ENCODE assay signal across 14 cellular contexts in genomic region chr9:114852050-114852594, GRCh38. TPM values are rescaled to one million over a fixed set of nuclear protein-coding genes. Genes with fewer than 3 reads are reported as not detected.
DNase-seq lines count a peak whose midpoint lies in the region; ATAC-seq and TF ChIP-seq lines count a peak whose summit lies in the region.
"Had no signal": no experiment of that assay in that cellular context is flagged by ENCODE, and none has a peak within 500 bp of the region (broad histone marks: within the 10 kb centered on the region; RNA-seq: fewer than 3 reads in every experiment).

No MANE protein-coding gene starts in this region.

- H3K27ac Mint-ChIP-seq in naive thymus-derived CD4-positive, alpha-beta T cell = no peak overlapping the region
- no peak overlapping the region for H3K27ac Mint-ChIP-seq in mesothelial cell of epicardium
- H3K27ac Mint-ChIP-seq: natural killer cell had no signal

- no peaks in the 10 kb centered on the region for H3K4me1 ChIP-seq in naive thymus-derived CD4-positive, alpha-beta T cell (ENCODE audit: control insufficient read depth in 2 of 2, insufficient read depth in 2 of 2, low read length in 2 of 2)
- H3K4me1 ChIP-seq in SJCRH30 = no peaks in the 10 kb centered on the region

- H3K36me3 Mint-ChIP-seq in naive thymus-derived CD4-positive, alpha-beta T cell = peaks cover 0 to 12% (median 0%) of the 10 kb centered on the region in 5 donors
- no peaks in the 10 kb centered on the region for H3K36me3 Mint-ChIP-seq in mesothelial cell of epicardium
- H3K36me3 Mint-ChIP-seq: activated naive CD8-positive, alpha-beta T cell; natural killer cell had no signal

- no peaks in the 10 kb centered on the region for H3K27me3 ChIP-seq in naive thymus-derived CD4-positive, alpha-beta T cell (ENCODE audit: control insufficient read depth in 2 of 2, insufficient read depth in 2 of 2, low read length in 2 of 2)
- no peaks in the 10 kb centered on the region for H3K27me3 ChIP-seq in SJCRH30

- peaks cover 0 to 10% (median 0%) of the 10 kb centered on the region in 11 donors for H3K9me3 Mint-ChIP-seq in naive thymus-derived CD4-positive, alpha-beta T cell
- H3K9me3 Mint-ChIP-seq in mesothelial cell of epicardium = no peaks in the 10 kb centered on the region
- H3K9me3 Mint-ChIP-seq: natural killer cell; stimulated activated naive CD8-positive, alpha-beta T cell treated with anti-CD3 and anti-CD28 coated beads, Interleukin-15, Interleukin-2, amounts not matched to agents 100 ng/mL and 50 ng/mL, for 24 hours had no signal

- H3K36me3 ChIP-seq in naive thymus-derived CD4-positive, alpha-beta T cell (ENCODE audit: control insufficient read depth in 2 of 3, insufficient read depth in 3 of 3, low read length in 3 of 3) = no peaks in the 10 kb centered on the region
- no peaks in the 10 kb centered on the region for H3K36me3 ChIP-seq in SJCRH30

- CTCF ChIA-PET in naive thymus-derived CD4-positive, alpha-beta T cell (lab: Charles Lee) = no interaction called here

- DNase-seq in AML-193 (lab: John Stamatoyannopoulos, UW) (peak; percentile 81 to 86), NCI-H226 (peak; percentile 60), mesothelial cell of epicardium (ENCODE audit: low spot score in 2 of 2, unreplicated experiment in 2 of 2) (no peak), activated gamma-delta T cell (lab: John Stamatoyannopoulos, UW) (no peak), SJCRH30 (no peak)
- no peak for DNase-seq in naive thymus-derived CD4-positive, alpha-beta T cell
- DNase-seq: activated CD4-positive, alpha-beta T cell treated with anti-CD3 and anti-CD28 coated beads, Interleukin-2, amount 50 U/mL, for 48 hours; COR-L47; effector CD8-positive, alpha-beta T cell; natural killer cell had no signal

- no peaks in the 10 kb centered on the region for H3K9me3 ChIP-seq in naive thymus-derived CD4-positive, alpha-beta T cell (ENCODE audit: control insufficient read depth in 2 of 3, low read length in 3 of 3)
- no peaks in the 10 kb centered on the region for H3K9me3 ChIP-seq in SJCRH30 (replicated peaks)

- intact Hi-C loops in naive thymus-derived CD4-positive, alpha-beta T cell (cut with micrococcal nuclease) = no loop called here

- no peak overlapping the region for H3K4me3 Mint-ChIP-seq in naive thymus-derived CD4-positive, alpha-beta T cell
- H3K4me3 Mint-ChIP-seq in mesothelial cell of epicardium = no peak overlapping the region
- H3K4me3 Mint-ChIP-seq: activated naive CD8-positive, alpha-beta T cell; natural killer cell; stimulated activated naive CD8-positive, alpha-beta T cell treated with anti-CD3 and anti-CD28 coated beads, Interleukin-15, Interleukin-2, amounts not matched to agents 100 ng/mL and 50 ng/mL, for 24 hours had no signal

- ATAC-seq in esophagus mucosa (peak; percentile 46), HG03139 (IDR thresholded peaks at IDR 0.05; ENCODE audit: unreplicated experiment) (no peak)
- ATAC-seq in naive thymus-derived CD4-positive, alpha-beta T cell = peak; percentile 32
- ATAC-seq: natural killer cell had no signal

- H3K4me3 ChIP-seq in naive thymus-derived CD4-positive, alpha-beta T cell (ENCODE audit: low read length) = no peak overlapping the region
- H3K4me3 ChIP-seq in SJCRH30 = no peak overlapping the region

- no peak overlapping the region for H3K27ac ChIP-seq in naive thymus-derived CD4-positive, alpha-beta T cell (ENCODE audit: low read depth, low read length)
- H3K27ac ChIP-seq in SJCRH30 = no peak overlapping the region

- POLR2A ChIA-PET in naive thymus-derived CD4-positive, alpha-beta T cell (lab: Charles Lee) = no interaction called here

- peaks cover 8 to 13% (median 10%) of the 10 kb centered on the region in 7 donors for H3K4me1 Mint-ChIP-seq in naive thymus-derived CD4-positive, alpha-beta T cell
- H3K4me1 Mint-ChIP-seq in mesothelial cell of epicardium = peaks cover 18% of the 10 kb centered on the region

- peaks cover 0 to 11% (median 0%) of the 10 kb centered on the region in 5 donors for H3K27me3 Mint-ChIP-seq in naive thymus-derived CD4-positive, alpha-beta T cell
- no peaks in the 10 kb centered on the region for H3K27me3 Mint-ChIP-seq in mesothelial cell of epicardium (ENCODE audit: low read depth)
- H3K27me3 Mint-ChIP-seq: activated naive CD8-positive, alpha-beta T cell; stimulated activated naive CD8-positive, alpha-beta T cell treated with anti-CD3 and anti-CD28 coated beads, Interleukin-15, Interleukin-2, amounts not matched to agents 100 ng/mL and 50 ng/mL, for 24 hours had no signal

- no peak for TF ChIP-seq CTCF in mesothelial cell of epicardium (IDR thresholded peaks at IDR 0.05; ENCODE audit: unreplicated experiment)

RNA-seq across cellular contexts. Expression of gene TNFSF15, which starts 46.3 kb away (rescaled TPM):
- total RNA-seq in esophagus mucosa = 1.7 TPM
- total RNA-seq in naive thymus-derived CD4-positive, alpha-beta T cell = 1 to 10 TPM in 1 of 5 experiments, under 1 TPM in 1, not detected in 3; 0.44 to 3.8 TPM
- not detected for polyA plus RNA-seq in naive thymus-derived CD4-positive, alpha-beta T cell
- 11.7 to 12.2 TPM (median 12.2 TPM) in 3 replicates for total RNA-seq in mesothelial cell of epicardium
- 1.0 and 1.1 TPM in 2 replicates for total RNA-seq in SJCRH30 (2014; rRNA removed; shearing (Covaris generic))
- total RNA-seq: natural killer cell had no signal

Comparison
In these comparisons a context has a peak if more than half of its experiments do, and no peak if none do; other contexts are left out.
1. DNase-seq: peak in AML-193 (2 of 2) and NCI-H226 (single experiment); none in naive thymus-derived CD4-positive, alpha-beta T cell (0 of 9), mesothelial cell of epicardium (0 of 2), activated gamma-delta T cell (single experiment) and SJCRH30 (0 of 2).